In the genomic region with DNA sequence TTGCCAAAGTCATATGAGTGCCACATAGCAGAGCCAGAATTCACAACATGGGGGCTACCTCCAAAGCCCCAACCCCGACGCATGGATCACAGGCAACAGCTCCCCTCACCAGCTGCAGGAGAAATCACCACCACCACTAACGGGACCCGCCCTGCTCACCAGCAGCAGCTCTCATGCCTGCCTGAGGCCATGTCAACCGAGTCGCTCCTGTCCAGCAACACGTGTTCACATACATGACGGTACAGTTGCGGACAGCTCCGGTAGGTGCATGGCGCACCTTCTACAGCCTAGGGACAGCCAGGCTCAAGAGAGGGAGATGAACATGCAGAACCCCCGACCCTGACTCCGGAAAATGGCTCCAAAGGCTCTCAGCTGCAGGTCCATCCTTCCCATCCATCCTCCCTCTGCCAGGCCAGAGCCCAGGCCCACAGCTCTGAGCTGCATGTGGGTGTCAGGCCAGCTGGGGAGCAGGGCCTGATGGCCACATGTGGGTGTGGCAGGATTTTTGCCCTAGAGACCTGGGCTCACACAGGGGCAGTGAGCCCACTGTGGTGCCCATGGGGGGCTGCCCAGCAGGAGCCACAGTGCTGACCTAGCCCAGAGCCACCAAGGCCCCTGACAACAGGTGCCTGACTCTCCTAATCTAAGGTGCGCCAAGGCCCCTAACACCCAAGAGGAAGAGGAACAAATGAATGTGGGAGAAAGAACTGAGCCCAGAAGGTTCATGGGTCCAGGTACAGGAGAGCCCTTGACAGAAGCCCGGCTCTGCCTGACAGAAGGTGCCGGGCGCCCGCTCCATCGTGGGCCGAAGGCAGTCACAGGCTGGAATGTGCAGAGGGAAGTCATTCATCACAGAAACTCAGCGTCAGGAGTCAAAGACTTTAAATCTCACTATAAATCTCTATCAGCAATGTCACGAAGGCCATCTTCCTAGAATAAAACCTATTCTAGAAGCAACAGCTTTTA, we compare ENCODE assay signal across 1 cellular context.
TF ChIP-seq lines count a peak whose summit lies in the region.

No MANE protein-coding gene starts in this region.

TF ChIP-seq in GM12891, 5 proteins besides CTCF, POLR2A, EP300 and RAD21 (continued from another document):
- no peak for TF ChIP-seq POLR2AphosphoS5 (IDR thresholded peaks at IDR 0.05; ENCODE audit: low read depth, low read length)
